In the genomic region with DNA sequence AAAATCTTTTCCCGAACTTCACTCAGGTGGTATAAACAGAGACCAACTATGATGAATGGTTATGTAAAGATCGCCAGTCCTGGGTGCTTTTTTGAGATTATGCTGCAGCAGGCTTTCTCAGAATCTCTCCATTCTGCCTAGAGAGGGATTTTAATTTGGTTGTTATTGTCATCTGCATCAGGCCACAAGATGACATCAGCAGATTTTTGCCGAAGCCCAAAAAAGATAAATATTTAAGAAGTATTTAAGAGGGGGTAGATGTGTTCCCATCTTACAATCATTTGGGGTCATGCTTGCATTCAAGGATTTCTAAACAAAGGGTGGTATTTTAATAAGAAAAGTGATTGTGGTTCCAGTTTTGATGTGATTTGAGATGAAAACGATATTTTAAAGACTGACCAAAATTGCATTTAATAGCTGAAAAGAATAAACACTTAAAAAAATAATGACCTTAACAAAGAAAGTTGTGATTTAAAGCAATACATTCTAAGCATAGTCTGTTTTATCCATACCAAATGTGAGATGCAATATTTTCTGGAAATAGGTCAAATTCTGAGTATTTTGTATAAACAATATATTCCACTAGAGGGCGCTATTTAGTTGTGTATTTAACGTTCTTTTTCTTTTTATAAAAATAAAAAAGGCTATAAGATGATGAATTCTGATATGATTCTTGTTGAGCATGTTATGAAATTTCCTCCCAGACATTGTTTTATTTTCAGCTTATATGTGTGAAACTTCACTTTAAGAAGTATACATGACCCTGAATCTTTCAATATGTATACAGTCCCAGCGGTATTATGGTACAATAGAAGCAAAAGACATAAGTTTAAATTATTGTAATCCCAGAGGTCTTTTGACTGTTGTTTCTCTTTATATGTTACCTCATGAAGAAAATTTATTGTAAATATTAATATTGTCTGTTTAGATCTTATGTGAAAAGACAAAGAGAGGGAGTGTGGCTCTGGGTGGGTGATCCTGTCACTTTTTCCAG, we compare ENCODE assay signal across 10 cellular contexts. TPM values are rescaled to one million over a fixed set of nuclear protein-coding genes. Genes with fewer than 3 reads are reported as not detected.
A peak's percentile ranks its signal among the peaks of the same experiment; 100 is the strongest.
DNase-seq lines count a peak whose midpoint lies in the region; ATAC-seq and TF ChIP-seq lines count a peak whose summit lies in the region.
"Had no signal": no experiment of that assay in that cellular context is flagged by ENCODE, and none has a peak within 500 bp of the region (broad histone marks: within the 10 kb centered on the region; RNA-seq: fewer than 3 reads in every experiment).

No MANE protein-coding gene starts in this region.

- H3K4me3 ChIP-seq in KMS-11 (IDR thresholded peaks at IDR 0.05; ENCODE audit: insufficient read depth, low read depth, low read length) (no peak overlapping the region), aorta (ENCODE audit: low read length in 2 of 2) (no peak overlapping the region)

- H3K4me1 ChIP-seq in KMS-11 (ENCODE audit: low read depth, poor library complexity, severe bottlenecking): peaks cover 34% of the 10 kb centered on the region
- no peaks in the 10 kb centered on the region for H3K4me1 ChIP-seq in aorta (ENCODE audit: control insufficient read depth in 1 of 2, insufficient read depth in 2 of 2, low read length in 2 of 2)

- H3K4me2 ChIP-seq in KMS-11: peak overlapping the region; percentile 94

- H3K27ac ChIP-seq in KMS-11 (peak overlapping the region; percentile 72), aorta (ENCODE audit: low read depth in 1 of 2, low read length in 2 of 2) (no peak overlapping the region)
- H3K27ac ChIP-seq: epithelial cell of prostate, HL-60 had no signal

- no peaks in the 10 kb centered on the region for H3K9me3 ChIP-seq in aorta (ENCODE audit: control insufficient read depth, low read length)

- DNase-seq in COLO829 (ENCODE audit: low spot score) (peak; percentile 50), SW480 (ENCODE audit: low spot score) (peak; percentile 69), inferior parietal cortex (ENCODE audit: extremely low spot score) (peak; percentile 73), aorta (no peak)

- peak; percentile 95 for TF ChIP-seq CTCF in KMS-11 (conservative IDR thresholded peaks at IDR 0.05; ENCODE audit: low read depth, low read length)

- intact Hi-C loops in aorta (cut with DNase I): no loop called here

- no peaks in the 10 kb centered on the region for H4K20me1 ChIP-seq in KMS-11 (ENCODE audit: insufficient read depth)

- WGBS in aorta, 2 donors: 44 to 49% methylated on average over 7 of the region's 7 CpGs

- peak overlapping the region; percentile 75 for H2AFZ ChIP-seq in KMS-11 (ENCODE audit: low read depth)

- no peaks in the 10 kb centered on the region for H3K27me3 ChIP-seq in KMS-11 (ENCODE audit: insufficient read depth, low read depth)
- no peaks in the 10 kb centered on the region for H3K27me3 ChIP-seq in aorta (ENCODE audit: control insufficient read depth in 1 of 2, insufficient read depth in 2 of 2, low read length in 1 of 2)

- no peaks in the 10 kb centered on the region for H3K79me2 ChIP-seq in KMS-11 (ENCODE audit: insufficient read depth, low read depth)

- H3K36me3 ChIP-seq in KMS-11 (ENCODE audit: insufficient read depth): no peaks in the 10 kb centered on the region
- H3K36me3 ChIP-seq in aorta (ENCODE audit: control insufficient read depth in 1 of 2, insufficient read depth in 2 of 2, low read length in 1 of 2): no peaks in the 10 kb centered on the region

- peak overlapping the region; percentile 61 for H3K9ac ChIP-seq in KMS-11

- ATAC-seq in HG03378 (IDR thresholded peaks at IDR 0.05; ENCODE audit: unreplicated experiment) (no peak), aorta (ENCODE audit: low FRiP score) (no peak), GM19452 (IDR thresholded peaks at IDR 0.05; ENCODE audit: unreplicated experiment) (no peak), HG03039 (IDR thresholded peaks at IDR 0.05; ENCODE audit: unreplicated experiment) (no peak)

RNA-seq across cellular contexts. Expression of a gene that starts 51.0 kb away (rescaled TPM):
- total RNA-seq in aorta: 10 to 100 TPM in 1 of 2 donors, 1 to 10 TPM in 1; 8.2 to 13.5 TPM
- 1 to 10 TPM; 3.4 to 6.5 TPM for polyA plus RNA-seq in aorta

Comparison
In these comparisons a context has a peak if more than half of its experiments do, and no peak if none do; other contexts are left out.
1. DNase-seq: peak in COLO829 (single experiment), SW480 (single experiment) and inferior parietal cortex (single experiment); none in aorta (0 of 2).